ENCODE assay signal across 31 cellular contexts in genomic region chr4:25075129-25075528, GRCh38. TPM values are rescaled to one million over a fixed set of nuclear protein-coding genes. Genes with fewer than 3 reads are reported as not detected.
"Had no signal": no experiment of that assay in that cellular context is flagged by ENCODE, and none has a peak within 500 bp of the region (broad histone marks: within the 10 kb centered on the region; RNA-seq: fewer than 3 reads in every experiment).

No MANE protein-coding gene starts in this region.

- H3K9me3 ChIP-seq: esophagus muscularis mucosa, left lung, sigmoid colon, vagina had no signal

- H3K27ac ChIP-seq: esophagus muscularis mucosa, hepatocyte, left lung, sigmoid colon, vagina had no signal

- H3K9me3 Mint-ChIP-seq: activated naive CD8-positive, alpha-beta T cell treated with anti-CD3 and anti-CD28 coated beads for 36 hours; activated T-cell treated with anti-CD3 and anti-CD28 coated beads, Interleukin-2, amount 50 U/mL, for 4 hours; activated T-helper 2 cell treated with anti-CD3 and anti-CD28 coated beads, Interferon-gamma antibody, Interleukin-2, Interleukin-4, amounts not matched to agents 10 μg/mL and 5 μg/mL and 100 μg/mL, durations not matched to agents 14 hours and 24 hours and 36 hours; central memory CD8-positive, alpha-beta T cell; effector memory CD8-positive, alpha-beta T cell; mesothelial cell of epicardium; natural killer cell; type B pancreatic cell had no signal

- H3K79me2 ChIP-seq: hepatocyte had no signal

- H3K36me3 ChIP-seq: esophagus muscularis mucosa, left lung, sigmoid colon, vagina had no signal

- DNase-seq: activated CD4-positive, alpha-beta T cell treated with anti-CD3 and anti-CD28 coated beads for 4 hours; activated CD4-positive, alpha-beta T cell treated with anti-CD3 and anti-CD28 coated beads, Interleukin-2, amount 50 U/mL, for 48 hours; activated CD4-positive, CD25-positive, alpha-beta regulatory T cell; activated CD8-positive, alpha-beta memory T cell treated with anti-CD3 and anti-CD28 coated beads, Interleukin-2, amount 50 U/mL, for 48 hours; activated naive CD4-positive, alpha-beta T cell; activated naive CD8-positive, alpha-beta T cell treated with anti-CD3 and anti-CD28 coated beads for 36 hours; activated T-cell treated with anti-CD3 and anti-CD28 coated beads, Interleukin-2, amount 50 U/mL, for 4 hours; effector memory CD8-positive, alpha-beta T cell; glutamatergic neuron; immature natural killer cell; kidney glomerular epithelial cell; left lung; natural killer cell; occipital lobe; posterior cingulate gyrus; sigmoid colon; stimulated activated CD4-positive, alpha-beta T cell treated with anti-CD3 and anti-CD28 coated beads, Interleukin-2, amount 100 ng/mL, for 48 hours; stimulated activated CD8-positive, alpha-beta memory T cell treated with anti-CD3 and anti-CD28 coated beads, Interleukin-4, amount 100 ng/mL, for 48 hours; stimulated activated naive B cell treated with anti-CD40 and anti-IgM and Interleukin-4, amounts not matched to agents 10 μg/mL and 1 μg/mL and 100 μg/mL, for 72 hours; T-helper 9 cell had no signal

- H3K4me2 ChIP-seq: hepatocyte, smooth muscle cell had no signal

- ATAC-seq: activated T-cell treated with anti-CD3 and anti-CD28 coated beads, Interleukin-2, amount 50 U/mL, for 4 hours; effector memory CD8-positive, alpha-beta T cell; left lung; natural killer cell; stimulated activated naive B cell treated with anti-CD40 and anti-IgM and Interleukin-4, amounts not matched to agents 10 μg/mL and 1 μg/mL and 100 μg/mL, for 72 hours had no signal

- H3K4me3 Mint-ChIP-seq: activated naive CD8-positive, alpha-beta T cell treated with anti-CD3 and anti-CD28 coated beads for 36 hours; activated T-cell treated with anti-CD3 and anti-CD28 coated beads, Interleukin-2, amount 50 U/mL, for 4 hours; central memory CD8-positive, alpha-beta T cell; effector memory CD8-positive, alpha-beta T cell; immature natural killer cell; mesothelial cell of epicardium; natural killer cell; stimulated activated naive B cell treated with anti-CD40 and anti-IgM and Interleukin-4, amounts not matched to agents 10 μg/mL and 1 μg/mL and 100 μg/mL, for 72 hours; type B pancreatic cell had no signal

- H3K4me1 ChIP-seq: left lung, sigmoid colon, vagina had no signal

- H3K4me1 Mint-ChIP-seq: activated naive CD8-positive, alpha-beta T cell treated with anti-CD3 and anti-CD28 coated beads for 36 hours; central memory CD8-positive, alpha-beta T cell; immature natural killer cell; natural killer cell; stimulated activated naive B cell treated with anti-CD40 and anti-IgM and Interleukin-4, amounts not matched to agents 10 μg/mL and 1 μg/mL and 100 μg/mL, for 72 hours had no signal

- H3K4me3 ChIP-seq: esophagus muscularis mucosa, hepatocyte, left lung, sigmoid colon, smooth muscle cell, vagina had no signal

- H3K27me3 ChIP-seq: esophagus muscularis mucosa, hepatocyte, left lung, sigmoid colon, vagina had no signal

- H3K36me3 Mint-ChIP-seq: activated naive CD8-positive, alpha-beta T cell treated with anti-CD3 and anti-CD28 coated beads for 36 hours; immature natural killer cell; mesothelial cell of epicardium; natural killer cell; type B pancreatic cell had no signal

- H2AFZ ChIP-seq: hepatocyte had no signal

- H3K27ac Mint-ChIP-seq: activated naive CD8-positive, alpha-beta T cell treated with anti-CD3 and anti-CD28 coated beads for 36 hours; activated T-helper 2 cell treated with anti-CD3 and anti-CD28 coated beads, Interferon-gamma antibody, Interleukin-2, Interleukin-4, amounts not matched to agents 10 μg/mL and 5 μg/mL and 100 μg/mL, durations not matched to agents 14 hours and 24 hours and 36 hours; effector memory CD8-positive, alpha-beta T cell; immature natural killer cell; mesothelial cell of epicardium; natural killer cell; stimulated activated naive B cell treated with anti-CD40 and anti-IgM and Interleukin-4, amounts not matched to agents 10 μg/mL and 1 μg/mL and 100 μg/mL, for 72 hours; type B pancreatic cell had no signal

RNA-seq across cellular contexts. Expression of gene LGI2, which starts 44.4 kb away (rescaled TPM):
- total RNA-seq: activated CD8-positive, alpha-beta memory T cell treated with anti-CD3 and anti-CD28 coated beads for 36 hours; activated naive CD8-positive, alpha-beta T cell treated with anti-CD3 and anti-CD28 coated beads for 36 hours; activated T-cell treated with anti-CD3 and anti-CD28 coated beads, Interleukin-2, amount 50 U/mL, for 4 hours; activated T-helper 2 cell treated with anti-CD3 and anti-CD28 coated beads, Interferon-gamma antibody, Interleukin-2, Interleukin-4, amounts not matched to agents 10 μg/mL and 5 μg/mL and 100 μg/mL, durations not matched to agents 14 hours and 24 hours and 36 hours; dermis microvascular lymphatic vessel endothelial cell; lung microvascular endothelial cell; natural killer cell had no signal
- polyA plus RNA-seq: immature natural killer cell had no signal
